In genomic region chr15:97858278-97858677, GRCh38 we compare ENCODE assay signal across 18 cellular contexts.
"Had no signal": no experiment of that assay in that cellular context is flagged by ENCODE, and none has a peak within 500 bp of the region (broad histone marks: within the 10 kb centered on the region; RNA-seq: fewer than 3 reads in every experiment).

No MANE protein-coding gene starts in this region.

- H3K36me3 ChIP-seq: colonic mucosa, esophagus squamous epithelium, neural progenitor cell, right lobe of liver, tibial artery had no signal

- H3K27me3 ChIP-seq: colonic mucosa, esophagus squamous epithelium, neural progenitor cell, right lobe of liver, tibial artery had no signal

- H3K4me3 ChIP-seq: colonic mucosa, esophagus squamous epithelium, neural progenitor cell, right lobe of liver, tibial artery had no signal

- H3K27ac ChIP-seq: colonic mucosa, esophagus squamous epithelium, neural progenitor cell, right lobe of liver, tibial artery had no signal

- DNase-seq: central memory CD4-positive, alpha-beta T cell; colonic mucosa; effector memory CD4-positive, alpha-beta T cell; esophagus squamous epithelium; foreskin melanocyte; hypothalamus; immature natural killer cell; mesenchymal stem cell; naive thymus-derived CD4-positive, alpha-beta T cell; retina; right lobe of liver; small intestine; stimulated activated CD4-positive, alpha-beta T cell treated with anti-CD3 and anti-CD28 coated beads, Interleukin-15, amount 100 ng/mL, for 24 hours; stimulated activated CD4-positive, alpha-beta T cell treated with anti-CD3 and anti-CD28 coated beads, Interleukin-2, amount 100 ng/mL, for 48 hours; stimulated activated naive B cell treated with anti-CD40 and anti-IgM and Interleukin-4, amounts not matched to agents 10 μg/mL and 1 μg/mL and 100 μg/mL, for 72 hours; tibial artery had no signal

- H3K4me1 ChIP-seq: colonic mucosa, esophagus squamous epithelium, neural progenitor cell, right lobe of liver, tibial artery had no signal

- ATAC-seq: left lobe of liver; naive thymus-derived CD4-positive, alpha-beta T cell; right lobe of liver; stimulated activated naive B cell treated with anti-CD40 and anti-IgM and Interleukin-4, amounts not matched to agents 10 μg/mL and 1 μg/mL and 100 μg/mL, for 72 hours had no signal

- H3K9me3 ChIP-seq: colonic mucosa, esophagus squamous epithelium, right lobe of liver, tibial artery had no signal
